8 cellular contexts compared by ENCODE assay signal in genomic region chr6:35919085-35919826, GRCh38. TPM values are rescaled to one million over a fixed set of nuclear protein-coding genes. Genes with fewer than 3 reads are reported as not detected.
DNase-seq lines count a peak whose midpoint lies in the region; ATAC-seq and TF ChIP-seq lines count a peak whose summit lies in the region.

No MANE protein-coding gene starts in this region.

- intact Hi-C loops in left colon (cut with DNase I, micrococcal nuclease) = no loop called here

- H3K27ac ChIP-seq in 22Rv1 (peak overlapping the region; percentile 72), thoracic aorta (peak overlapping the region in 1 of 2 donors; percentile 53)

- H3K4me3 ChIP-seq in NB4 (ENCODE audit: low read depth, low read length) (peak overlapping the region; percentile 83), thoracic aorta (peak overlapping the region; percentile 98)

- H3K9me3 ChIP-seq in thoracic aorta = no peaks in the 10 kb centered on the region

- DNase-seq in NB4 (ENCODE audit: low read depth) (peak; percentile 68), astrocyte of the hippocampus (ENCODE audit: low read depth, low spot score) (peak; percentile 30), left colon (no peak), thoracic aorta (ENCODE audit: low spot score) (no peak)
- DNase-seq in activated CD4-positive, CD25-positive, alpha-beta regulatory T cell treated with anti-CD3 and anti-CD28 coated beads, Interleukin-2, amount 50 U/mL, for 72 hours = no peak

- H3K27me3 ChIP-seq in thoracic aorta (replicated peaks; ENCODE audit: insufficient read depth) = no peaks in the 10 kb centered on the region

- H3K4me1 ChIP-seq in thoracic aorta (ENCODE audit: control insufficient read depth in 1 of 2, low read depth in 2 of 2) = peaks cover 9 to 30% of the 10 kb centered on the region in 2 donors

- ATAC-seq in GM18517 (IDR thresholded peaks at IDR 0.05; ENCODE audit: unreplicated experiment) (peak; percentile 7), left colon (peak; percentile 8), thoracic aorta (ENCODE audit: insufficient number of reproducible peaks, low FRiP score, low read depth) (no peak), GM18498 (IDR thresholded peaks at IDR 0.05; ENCODE audit: unreplicated experiment) (no peak)

- no peaks in the 10 kb centered on the region for H3K36me3 ChIP-seq in thoracic aorta

- TF ChIP-seq CTCF in 22Rv1 (IDR thresholded peaks at IDR 0.05) = no peak
- TF ChIP-seq CTCF in NB4 (IDR thresholded peaks at IDR 0.05; ENCODE audit: low read depth, low read length) = no peak
- no peak for TF ChIP-seq CTCF in thoracic aorta (IDR thresholded peaks at IDR 0.05)

- TF ChIP-seq POLR2A in NB4 (IDR thresholded peaks at IDR 0.05; ENCODE audit: extremely low read depth, insufficient read length) = no peak

RNA-seq across cellular contexts. Expression of gene SRPK1, which starts 1.6 kb away (rescaled TPM):
- 10 to 100 TPM; 81.3 to 95.1 TPM for total RNA-seq in left colon
- 10 to 100 TPM; 13.8 to 51.6 TPM for total RNA-seq in thoracic aorta

Comparison
In these comparisons a context has a peak if more than half of its experiments do, and no peak if none do; other contexts are left out.
1. ATAC-seq: peak in GM18517 (single experiment) and left colon (single experiment); none in thoracic aorta (single experiment) and GM18498 (single experiment).
2. DNase-seq: peak in NB4 (single experiment) and astrocyte of the hippocampus (single experiment); none in left colon (0 of 2), thoracic aorta (single experiment) and activated CD4-positive, CD25-positive, alpha-beta regulatory T cell treated with anti-CD3 and anti-CD28 coated beads, Interleukin-2, amount 50 U/mL, for 72 hours (single experiment).